ENCODE assay signal across 17 cellular contexts in genomic region chr13:46592410-46592809, GRCh38.
"Had no signal": no experiment of that assay in that cellular context is flagged by ENCODE, and none has a peak within 500 bp of the region (broad histone marks: within the 10 kb centered on the region; RNA-seq: fewer than 3 reads in every experiment).

No MANE protein-coding gene starts in this region.

- H3K4me1 ChIP-seq: neural progenitor cell had no signal

- H3K36me3 Mint-ChIP-seq: neural progenitor cell had no signal

- H3K27ac Mint-ChIP-seq: neural progenitor cell had no signal

- FAIRE-seq: kidney had no signal

- ATAC-seq: activated CD4-positive, CD25-positive, alpha-beta regulatory T cell treated with anti-CD3 and anti-CD28 coated beads, Interleukin-2, amount 50 U/mL, for 24 hours; left ventricle myocardium superior had no signal

- H3K27ac ChIP-seq: coronary artery, epithelial cell of prostate, hepatocyte, neural progenitor cell, ovary, tibial nerve had no signal

- H3K4me3 Mint-ChIP-seq: neural progenitor cell had no signal

- H3K9me3 ChIP-seq: ovary, tibial nerve had no signal

- DNase-seq: activated CD4-positive, alpha-beta T cell treated with anti-CD3 and anti-CD28 coated beads, Interleukin-2, amount 50 U/mL, for 48 hours; activated naive CD4-positive, alpha-beta T cell; caudate nucleus; effector memory CD4-positive, alpha-beta T cell; kidney; left ventricle myocardium superior; mesendoderm; ovary; stimulated activated CD4-positive, alpha-beta T cell treated with anti-CD3 and anti-CD28 coated beads, Interleukin-12 subunit alpha, Interleukin-12 subunit beta, amount 100 ng/mL, for 4 hours; stimulated activated CD4-positive, alpha-beta T cell treated with anti-CD3 and anti-CD28 coated beads, Interleukin-4, amount 100 ng/mL, for 4 hours; T-helper 2 cell had no signal

- H3K4me3 ChIP-seq: coronary artery, hepatocyte, neural progenitor cell, ovary, tibial nerve had no signal

- H3K9me3 Mint-ChIP-seq: neural progenitor cell had no signal

- H3K27me3 ChIP-seq: hepatocyte, neural progenitor cell, ovary, tibial nerve had no signal

- H3K36me3 ChIP-seq: neural progenitor cell, ovary, tibial nerve had no signal
